15 cellular contexts compared by ENCODE assay signal in genomic region chr5:125775896-125776295, GRCh38.
"Had no signal": no experiment of that assay in that cellular context is flagged by ENCODE, and none has a peak within 500 bp of the region (broad histone marks: within the 10 kb centered on the region; RNA-seq: fewer than 3 reads in every experiment).

No MANE protein-coding gene starts in this region.

- DNase-seq: effector memory CD4-positive, alpha-beta T cell; glutamatergic neuron; kidney; left cardiac atrium; left ventricle myocardium superior; mucosa of descending colon; naive thymus-derived CD8-positive, alpha-beta T cell; right cardiac atrium; small intestine; stimulated activated CD4-positive, alpha-beta T cell treated with anti-CD3 and anti-CD28 coated beads, Interleukin-12 subunit alpha, Interleukin-12 subunit beta, amount 100 ng/mL, for 4 hours; stimulated activated naive CD4-positive, alpha-beta T cell; stomach; substantia nigra; upper lobe of left lung had no signal

- FAIRE-seq: endometrium, kidney, small intestine had no signal
